Comparison of ENCODE assay signal across 14 cellular contexts in the genomic region with DNA sequence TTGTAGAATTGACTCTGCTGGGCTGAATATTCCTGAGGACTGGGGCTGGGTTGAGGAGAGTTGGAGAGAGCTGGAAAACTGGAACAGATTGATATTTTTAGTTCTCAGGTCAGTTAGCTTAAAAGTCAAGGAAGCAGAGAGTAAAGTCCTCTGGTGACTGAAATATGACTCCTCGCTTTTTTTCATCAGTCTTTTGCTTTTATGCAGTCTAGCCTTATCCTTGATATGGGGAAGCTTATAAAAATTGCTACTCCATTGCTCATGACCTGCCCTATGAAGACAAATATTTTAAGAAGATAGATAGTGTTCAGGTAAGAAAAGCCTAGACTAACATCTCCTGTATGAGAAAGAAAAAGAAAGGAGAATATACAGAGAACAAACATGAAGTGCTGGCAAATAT.
DNase-seq lines count a peak whose midpoint lies in the region; ATAC-seq and TF ChIP-seq lines count a peak whose summit lies in the region.
"Had no signal": no experiment of that assay in that cellular context is flagged by ENCODE, and none has a peak within 500 bp of the region (broad histone marks: within the 10 kb centered on the region; RNA-seq: fewer than 3 reads in every experiment).

No MANE protein-coding gene starts in this region.

- H3K4me3 ChIP-seq in SK-N-SH (ENCODE audit: low read depth in 2 of 2, low read length in 1 of 2): no peak overlapping the region
- H3K4me3 ChIP-seq: GM23248 had no signal

- TF ChIP-seq RAD21 in SK-N-SH (IDR thresholded peaks at IDR 0.05; ENCODE audit: low read length): no peak

- no peaks in the 10 kb centered on the region for H3K9me2 ChIP-seq in SK-N-SH

- no peaks in the 10 kb centered on the region for H3K27me3 ChIP-seq in SK-N-SH (ENCODE audit: insufficient read depth)
- H3K27me3 ChIP-seq: BE2C had no signal

- H3K27me3 Mint-ChIP-seq in WTC11 (ENCODE audit: low read depth) (no peaks in the 10 kb centered on the region; the same call in 1 of the 2 replicates), nephron progenitor cell (ENCODE audit: low read depth, poor library complexity) (peaks cover 4% of the 10 kb centered on the region), glutamatergic neuron (ENCODE audit: unreplicated experiment) (no peaks in the 10 kb centered on the region)

- CTCF ChIA-PET in SK-N-SH (lab: Yijun Ruan, JAX) (no interaction called here), WTC11 (lab: Charles Lee) (no interaction called here)

- no peak overlapping the region for H3K27ac ChIP-seq in SK-N-SH (ENCODE audit: low read depth in 2 of 2, low read length in 1 of 2)
- H3K27ac ChIP-seq: C4-2B, GM23248 had no signal

- H3K9me3 Mint-ChIP-seq in WTC11: peaks cover 18% of the 10 kb centered on the region
- peaks cover 3% of the 10 kb centered on the region for H3K9me3 Mint-ChIP-seq in nephron progenitor cell
- H3K9me3 Mint-ChIP-seq in glutamatergic neuron (ENCODE audit: unreplicated experiment): no peaks in the 10 kb centered on the region
- H3K9me3 Mint-ChIP-seq: CD4-positive, alpha-beta memory T cell had no signal

- no peaks in the 10 kb centered on the region for H3F3A ChIP-seq in SK-N-SH (replicated peaks; ENCODE audit: insufficient read depth)

- H3K9ac ChIP-seq in SK-N-SH: no peak overlapping the region
- H3K9ac ChIP-seq: GM23248 had no signal

- H3K4me1 Mint-ChIP-seq in WTC11 (peaks cover 27% of the 10 kb centered on the region), nephron progenitor cell (peaks cover 62% of the 10 kb centered on the region), glutamatergic neuron (ENCODE audit: low read depth, unreplicated experiment) (no peaks in the 10 kb centered on the region)
- H3K4me1 Mint-ChIP-seq: CD4-positive, alpha-beta memory T cell had no signal

- H3K27ac Mint-ChIP-seq in WTC11 (peak overlapping the region; percentile 19; the same call in 1 of the 2 replicates), nephron progenitor cell (peak overlapping the region; percentile 0), glutamatergic neuron (ENCODE audit: unreplicated experiment) (no peak overlapping the region)
- H3K27ac Mint-ChIP-seq: CD4-positive, alpha-beta memory T cell had no signal

- H2AFZ ChIP-seq in SK-N-SH (ENCODE audit: low read depth): no peak overlapping the region
- H2AFZ ChIP-seq: GM23248 had no signal

- H3K4me2 ChIP-seq in SK-N-SH: no peak overlapping the region

- H3K79me2 ChIP-seq in SK-N-SH (ENCODE audit: insufficient read depth): no peaks in the 10 kb centered on the region

- H3K4me3 Mint-ChIP-seq in WTC11: no peak overlapping the region
- peak overlapping the region; percentile 10 for H3K4me3 Mint-ChIP-seq in nephron progenitor cell
- H3K4me3 Mint-ChIP-seq in glutamatergic neuron (ENCODE audit: unreplicated experiment): no peak overlapping the region
- H3K4me3 Mint-ChIP-seq: CD4-positive, alpha-beta memory T cell had no signal

- no peaks in the 10 kb centered on the region for H3K36me3 ChIP-seq in SK-N-SH (replicated peaks in 1 of 2; ENCODE audit: control insufficient read depth in 1 of 2, insufficient read depth in 2 of 2, low read length in 1 of 2)
- H3K36me3 ChIP-seq: BE2C had no signal

- DNase-seq in SK-N-SH: no peak
- DNase-seq in WTC11 (ENCODE audit: low spot score): no peak
- no peak for DNase-seq in nephron progenitor cell
- no peak for DNase-seq in ecto neural progenitor cell (ENCODE audit: low spot score)
- no peak for DNase-seq in glutamatergic neuron
- no peak for DNase-seq in stimulated activated naive CD4-positive, alpha-beta T cell (lab: John Stamatoyannopoulos, UW)
- DNase-seq: BE2C; CD4-positive, alpha-beta memory T cell; DMS79 treated with DMSO at 0.1 percent for 48 hours; EL; GM23248; H7 had no signal

- POLR2A ChIA-PET in SK-N-SH (lab: Yijun Ruan, JAX) (no interaction called here), WTC11 (lab: Charles Lee) (no interaction called here)

- TF ChIP-seq EP300 in SK-N-SH (IDR thresholded peaks at IDR 0.05; ENCODE audit: borderline replicate concordance in 1 of 2, low read depth in 1 of 2, low read length in 1 of 2): no peak

- H3K9me3 ChIP-seq in SK-N-SH: no peaks in the 10 kb centered on the region
- H3K9me3 ChIP-seq: BE2C had no signal

- H4K20me1 ChIP-seq in SK-N-SH (ENCODE audit: insufficient read depth): no peaks in the 10 kb centered on the region

- WGBS in SK-N-SH (ENCODE audit: low lambda C conversion rate): 50% methylated on average over 1 of the region's 1 CpG

- no peaks in the 10 kb centered on the region for H3K4me1 ChIP-seq in SK-N-SH (ENCODE audit: control insufficient read depth in 1 of 2, insufficient read depth in 2 of 2, low read depth in 1 of 2, low read length in 1 of 2)
- H3K4me1 ChIP-seq: BE2C had no signal

- H3K36me3 Mint-ChIP-seq in WTC11 (no peaks in the 10 kb centered on the region), nephron progenitor cell (ENCODE audit: low read depth) (peaks cover 6% of the 10 kb centered on the region), glutamatergic neuron (ENCODE audit: unreplicated experiment) (no peaks in the 10 kb centered on the region)
- H3K36me3 Mint-ChIP-seq: CD4-positive, alpha-beta memory T cell had no signal

- ATAC-seq in SK-N-SH treated with all-trans-retinoic acid at 6 μM for 48 hours (peak; percentile 57; the same call in 1 of the 3 replicates), WTC11 (no peak)

- TF ChIP-seq CTCF in SK-N-SH (IDR thresholded peaks at IDR 0.05) (no peak), WTC11 (IDR thresholded peaks at IDR 0.05) (no peak), nephron progenitor cell (IDR thresholded peaks at IDR 0.05) (no peak), glutamatergic neuron (IDR thresholded peaks at IDR 0.05; ENCODE audit: partially characterized antibody, unreplicated experiment) (no peak)

TF ChIP-seq in SK-N-SH treated with all-trans-retinoic acid at 6 μM for 48 hours, 23 proteins besides CTCF, POLR2A, EP300 and RAD21 (continues in another document):
- no peak for TF ChIP-seq ZNF8 (CRISPR knock-in tag; IDR thresholded peaks at IDR 0.05)
- no peak for TF ChIP-seq ZFP3 (CRISPR knock-in tag; IDR thresholded peaks at IDR 0.05)

TF ChIP-seq in SK-N-SH, 30 proteins besides CTCF, POLR2A, EP300 and RAD21 (continues in another document):
- TF ChIP-seq MXI1 (IDR thresholded peaks at IDR 0.05; ENCODE audit: low read depth, low read length) (no peak), GATA2 (CRISPR knock-in tag; IDR thresholded peaks at IDR 0.05) (no peak), FOXJ3 (CRISPR knock-in tag; IDR thresholded peaks at IDR 0.05) (no peak), TCF12 (IDR thresholded peaks at IDR 0.05) (no peak), POLR2AphosphoS5 (IDR thresholded peaks at IDR 0.05; ENCODE audit: low read depth, low read length) (no peak), ELF1 (IDR thresholded peaks at IDR 0.05) (no peak), FOSL2 (IDR thresholded peaks at IDR 0.05; ENCODE audit: borderline replicate concordance, low read depth) (no peak), FOXM1 (IDR thresholded peaks at IDR 0.05; ENCODE audit: low read depth) (no peak), JUND (IDR thresholded peaks at IDR 0.05) (no peak), GABPA (IDR thresholded peaks at IDR 0.05; ENCODE audit: low read depth) (no peak), SMC3 (IDR thresholded peaks at IDR 0.05; ENCODE audit: low read depth, low read length) (no peak), YY1 (IDR thresholded peaks at IDR 0.05; ENCODE audit: low read depth) (no peak)
- TF ChIP-seq, protein P1, sequence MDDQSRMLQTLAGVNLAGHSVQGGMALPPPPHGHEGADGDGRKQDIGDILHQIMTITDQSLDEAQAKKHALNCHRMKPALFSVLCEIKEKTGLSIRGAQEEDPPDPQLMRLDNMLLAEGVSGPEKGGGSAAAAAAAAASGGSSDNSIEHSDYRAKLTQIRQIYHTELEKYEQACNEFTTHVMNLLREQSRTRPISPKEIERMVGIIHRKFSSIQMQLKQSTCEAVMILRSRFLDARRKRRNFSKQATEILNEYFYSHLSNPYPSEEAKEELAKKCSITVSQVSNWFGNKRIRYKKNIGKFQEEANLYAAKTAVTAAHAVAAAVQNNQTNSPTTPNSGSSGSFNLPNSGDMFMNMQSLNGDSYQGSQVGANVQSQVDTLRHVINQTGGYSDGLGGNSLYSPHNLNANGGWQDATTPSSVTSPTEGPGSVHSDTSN (IDR thresholded peaks at IDR 0.05): no peak
- TF ChIP-seq, protein P2, sequence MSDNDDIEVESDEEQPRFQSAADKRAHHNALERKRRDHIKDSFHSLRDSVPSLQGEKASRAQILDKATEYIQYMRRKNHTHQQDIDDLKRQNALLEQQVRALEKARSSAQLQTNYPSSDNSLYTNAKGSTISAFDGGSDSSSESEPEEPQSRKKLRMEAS (IDR thresholded peaks at IDR 0.05; ENCODE audit: low read depth): no peak

TF ChIP-seq in WTC11, 78 proteins besides CTCF, POLR2A, EP300 and RAD21 (continues in another document):
- TF ChIP-seq, protein P3, sequence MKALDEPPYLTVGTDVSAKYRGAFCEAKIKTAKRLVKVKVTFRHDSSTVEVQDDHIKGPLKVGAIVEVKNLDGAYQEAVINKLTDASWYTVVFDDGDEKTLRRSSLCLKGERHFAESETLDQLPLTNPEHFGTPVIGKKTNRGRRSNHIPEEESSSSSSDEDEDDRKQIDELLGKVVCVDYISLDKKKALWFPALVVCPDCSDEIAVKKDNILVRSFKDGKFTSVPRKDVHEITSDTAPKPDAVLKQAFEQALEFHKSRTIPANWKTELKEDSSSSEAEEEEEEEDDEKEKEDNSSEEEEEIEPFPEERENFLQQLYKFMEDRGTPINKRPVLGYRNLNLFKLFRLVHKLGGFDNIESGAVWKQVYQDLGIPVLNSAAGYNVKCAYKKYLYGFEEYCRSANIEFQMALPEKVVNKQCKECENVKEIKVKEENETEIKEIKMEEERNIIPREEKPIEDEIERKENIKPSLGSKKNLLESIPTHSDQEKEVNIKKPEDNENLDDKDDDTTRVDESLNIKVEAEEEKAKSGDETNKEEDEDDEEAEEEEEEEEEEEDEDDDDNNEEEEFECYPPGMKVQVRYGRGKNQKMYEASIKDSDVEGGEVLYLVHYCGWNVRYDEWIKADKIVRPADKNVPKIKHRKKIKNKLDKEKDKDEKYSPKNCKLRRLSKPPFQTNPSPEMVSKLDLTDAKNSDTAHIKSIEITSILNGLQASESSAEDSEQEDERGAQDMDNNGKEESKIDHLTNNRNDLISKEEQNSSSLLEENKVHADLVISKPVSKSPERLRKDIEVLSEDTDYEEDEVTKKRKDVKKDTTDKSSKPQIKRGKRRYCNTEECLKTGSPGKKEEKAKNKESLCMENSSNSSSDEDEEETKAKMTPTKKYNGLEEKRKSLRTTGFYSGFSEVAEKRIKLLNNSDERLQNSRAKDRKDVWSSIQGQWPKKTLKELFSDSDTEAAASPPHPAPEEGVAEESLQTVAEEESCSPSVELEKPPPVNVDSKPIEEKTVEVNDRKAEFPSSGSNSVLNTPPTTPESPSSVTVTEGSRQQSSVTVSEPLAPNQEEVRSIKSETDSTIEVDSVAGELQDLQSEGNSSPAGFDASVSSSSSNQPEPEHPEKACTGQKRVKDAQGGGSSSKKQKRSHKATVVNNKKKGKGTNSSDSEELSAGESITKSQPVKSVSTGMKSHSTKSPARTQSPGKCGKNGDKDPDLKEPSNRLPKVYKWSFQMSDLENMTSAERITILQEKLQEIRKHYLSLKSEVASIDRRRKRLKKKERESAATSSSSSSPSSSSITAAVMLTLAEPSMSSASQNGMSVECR (CRISPR knock-in tag; IDR thresholded peaks at IDR 0.05; ENCODE audit: borderline replicate concordance): no peak
- TF ChIP-seq ELF4 (CRISPR knock-in tag; IDR thresholded peaks at IDR 0.05; ENCODE audit: low read depth): no peak
